In genomic region chr11:49505231-49505630, GRCh38 we compare ENCODE assay signal across 27 cellular contexts.
"Had no signal": no experiment of that assay in that cellular context is flagged by ENCODE, and none has a peak within 500 bp of the region (broad histone marks: within the 10 kb centered on the region; RNA-seq: fewer than 3 reads in every experiment).

No MANE protein-coding gene starts in this region.

- H3K4me3 ChIP-seq: ascending aorta, breast epithelium, esophagus squamous epithelium, gastroesophageal sphincter, heart right ventricle had no signal

- ATAC-seq: activated CD4-positive, alpha-beta T cell treated with anti-CD3 and anti-CD28 coated beads for 36 hours; activated naive CD4-positive, alpha-beta T cell treated with anti-CD3 and anti-CD28 coated beads, Interleukin-2, amount 50 U/mL, for 72 hours; activated T-cell treated with anti-CD3 and anti-CD28 coated beads, Interleukin-2, amount 50 U/mL, for 72 hours; effector memory CD8-positive, alpha-beta T cell; gastroesophageal sphincter; heart right ventricle had no signal

- H3K4me1 ChIP-seq: ascending aorta, breast epithelium, esophagus squamous epithelium, gastroesophageal sphincter, heart right ventricle had no signal

- H3K9me3 ChIP-seq: ascending aorta, breast epithelium, esophagus squamous epithelium, gastroesophageal sphincter had no signal

- DNase-seq: activated CD4-positive, alpha-beta memory T cell treated with anti-CD3 and anti-CD28 coated beads for 36 hours; activated CD4-positive, alpha-beta T cell treated with anti-CD3 and anti-CD28 coated beads for 36 hours; activated CD4-positive, alpha-beta T cell treated with anti-CD3 and anti-CD28 coated beads, Interleukin-2, amount 10 ng/mL, durations not matched to agents 24 days and 14 days; activated CD4-positive, CD25-positive, alpha-beta regulatory T cell; activated CD4-positive, CD25-positive, alpha-beta regulatory T cell treated with anti-CD3 and anti-CD28 coated beads, Interleukin-2, amount 50 U/mL, for 72 hours; activated CD8-positive, alpha-beta memory T cell treated with anti-CD3 and anti-CD28 coated beads, Interleukin-2, amount 50 U/mL, for 48 hours; activated gamma-delta T cell; activated naive CD4-positive, alpha-beta T cell; activated naive CD4-positive, alpha-beta T cell treated with anti-CD3 and anti-CD28 coated beads, Interleukin-2, amount 10 ng/mL, durations not matched to agents 7 days and 5 days; activated naive CD8-positive, alpha-beta T cell treated with anti-CD3 and anti-CD28 coated beads, Interleukin-2, amount 10 ng/mL, durations not matched to agents 7 days and 5 days; activated T-cell treated with anti-CD3 and anti-CD28 coated beads for 4 hours; activated T-cell treated with anti-CD3 and anti-CD28 coated beads, Interleukin-2, amount 50 U/mL, for 24 hours; activated T-cell treated with anti-CD3 and anti-CD28 coated beads, Interleukin-2, amount 50 U/mL, for 72 hours; cortex of kidney; dermis blood vessel endothelial cell; effector CD4-positive, alpha-beta T cell; effector memory CD8-positive, alpha-beta T cell; esophagus squamous epithelium; foreskin melanocyte; heart right ventricle; T-helper 2 cell had no signal

- H3K27ac ChIP-seq: ascending aorta, breast epithelium, epithelial cell of prostate, esophagus squamous epithelium, gastroesophageal sphincter, heart right ventricle had no signal

- H3K27me3 ChIP-seq: ascending aorta, breast epithelium, esophagus squamous epithelium, gastroesophageal sphincter, heart right ventricle had no signal

- H3K36me3 ChIP-seq: ascending aorta, breast epithelium, esophagus squamous epithelium, gastroesophageal sphincter, heart right ventricle had no signal

- FAIRE-seq: colon had no signal
